ENCODE assay signal across 9 cellular contexts in the genomic region with DNA sequence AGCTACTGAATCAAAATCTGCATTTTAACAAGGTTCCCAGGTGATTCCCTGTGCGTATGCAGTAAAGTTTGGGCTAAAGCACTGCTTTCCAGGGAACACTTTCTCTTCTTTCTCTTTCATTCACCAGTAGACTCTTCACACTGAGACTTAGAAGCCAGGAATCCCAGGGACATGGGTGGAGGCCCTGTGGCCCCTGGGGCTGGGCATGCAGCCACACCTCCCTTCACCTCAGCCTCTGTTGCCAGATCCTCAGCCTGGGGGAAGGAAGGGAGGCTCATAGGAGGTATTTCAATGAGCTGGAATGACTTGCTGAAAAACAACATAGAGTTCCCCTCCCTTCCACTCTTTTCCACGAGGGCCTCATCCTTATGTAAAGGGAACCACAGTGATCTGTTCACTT. TPM values are rescaled to one million over a fixed set of nuclear protein-coding genes. Genes with fewer than 3 reads are reported as not detected.
DNase-seq lines count a peak whose midpoint lies in the region; ATAC-seq and TF ChIP-seq lines count a peak whose summit lies in the region.
"Had no signal": no experiment of that assay in that cellular context is flagged by ENCODE, and none has a peak within 500 bp of the region (broad histone marks: within the 10 kb centered on the region; RNA-seq: fewer than 3 reads in every experiment).

No MANE protein-coding gene starts in this region.

- in situ Hi-C loops in GM13977 (cut with MboI; ENCODE audit: low pct_unique_long_range_greater_than_20kb, low sequenced_read_pairs, unreplicated experiment), result no loop called here

- DNase-seq in BJ (ENCODE audit: low read depth), result no peak
- no peak for DNase-seq in central memory CD8-positive, alpha-beta T cell (ENCODE audit: low spot score in 2 of 2)
- peak; percentile 4 for DNase-seq in myocyte (ENCODE audit: low read depth)
- no peak for DNase-seq in GM13977 (ENCODE audit: low spot score)
- no peak for DNase-seq in cortex of kidney (lab: John Stamatoyannopoulos, UW)
- no peak for DNase-seq in NCI-H748 (lab: John Stamatoyannopoulos, UW; ENCODE audit: unreplicated experiment)
- DNase-seq: stimulated activated naive CD4-positive, alpha-beta T cell had no signal

- H3K27ac ChIP-seq in HUES64 (ENCODE audit: low read depth, low read length), result peak overlapping the region; percentile 98; the same call in 1 of the 2 replicates

- POLR2A ChIA-PET in BJ (lab: Charles Lee), result interaction anchor here (0.6 kb wide), 1 partner anchor 39 kb away, joined by 3 read pairs; no protein-coding TSS in a partner anchor

- H3K4me1 Mint-ChIP-seq in central memory CD8-positive, alpha-beta T cell, result peaks cover 32% of the 10 kb centered on the region

- CTCF ChIA-PET in BJ (lab: Yijun Ruan, JAX), result interaction anchor here (1.3 to 3.3 kb wide), 3 partner anchors 8 to 51 kb away, joined by 3 to 19 read pairs (median 3); no protein-coding TSS in a partner anchor

- H3K9me3 Mint-ChIP-seq in central memory CD8-positive, alpha-beta T cell, result no peaks in the 10 kb centered on the region

- H3K9ac ChIP-seq in HUES64 (ENCODE audit: low read depth, low read length), result peak overlapping the region; percentile 93

- H3K36me3 ChIP-seq in BJ (ENCODE audit: control insufficient read depth, insufficient read depth, low read length), result peaks cover 23% of the 10 kb centered on the region
- H3K36me3 ChIP-seq in HUES64 (ENCODE audit: insufficient read depth, low read length), result peaks cover 39% of the 10 kb centered on the region

- H3K4me3 ChIP-seq in BJ (ENCODE audit: low read depth, low read length) (peak overlapping the region; percentile 54), HUES64 (ENCODE audit: low read length) (peak overlapping the region; percentile 91)

- H3K4me3 Mint-ChIP-seq in central memory CD8-positive, alpha-beta T cell, result peak overlapping the region; percentile 89

- 24% methylated on average over 2 of the region's 2 CpGs for WGBS in HUES64

- H3K4me1 ChIP-seq in HUES64 (ENCODE audit: insufficient read depth, low read length), result peaks cover 12% of the 10 kb centered on the region; the same call in 1 of the 2 replicates

- no peak for ATAC-seq in central memory CD8-positive, alpha-beta T cell (replicated peaks; ENCODE audit: extremely low read depth, poor library complexity, severe bottlenecking)
- ATAC-seq in GM21576 (IDR thresholded peaks at IDR 0.05; ENCODE audit: unreplicated experiment), result no peak

- H3K36me3 Mint-ChIP-seq in central memory CD8-positive, alpha-beta T cell (ENCODE audit: insufficient read depth), result peaks cover 10% of the 10 kb centered on the region

- H3K9me3 ChIP-seq in HUES64 (ENCODE audit: insufficient read depth, low read depth, low read length), result no peaks in the 10 kb centered on the region

- no peak for TF ChIP-seq CTCF in BJ (IDR thresholded peaks at IDR 0.05; ENCODE audit: insufficient read depth, low read depth, low read length)
- no peak for TF ChIP-seq CTCF in GM13977 (IDR thresholded peaks at IDR 0.05; ENCODE audit: extremely low read depth, insufficient read depth, missing control alignments)

- H3K27me3 Mint-ChIP-seq in central memory CD8-positive, alpha-beta T cell, result no peaks in the 10 kb centered on the region

- H3K27me3 ChIP-seq in BJ (ENCODE audit: control insufficient read depth, insufficient read depth, low read length), result no peaks in the 10 kb centered on the region
- H3K27me3 ChIP-seq in HUES64 (ENCODE audit: insufficient read depth, low read length), result no peaks in the 10 kb centered on the region

- peak overlapping the region; percentile 94 for H3K27ac Mint-ChIP-seq in central memory CD8-positive, alpha-beta T cell (ENCODE audit: low read depth)

RNA-seq across cellular contexts. Expression of a gene that starts 1.2 kb away (rescaled TPM):
- 115 and 151 TPM in 2 replicates for polyA plus RNA-seq in BJ (2011; rRNA removed)
- polyA minus RNA-seq in BJ (2011; rRNA and poly(A)+ RNA removed), result 75.4 and 110 TPM in 2 replicates
- 112 TPM for polyA plus RNA-seq in HUES64 (2013, experiment 1 of 2)
- 123 TPM for polyA plus RNA-seq in HUES64 (2013, experiment 2 of 2)
- 39.5 and 44.6 TPM in 2 replicates for total RNA-seq in myocyte
- polyA plus RNA-seq in myocyte (2012), result 98.6 TPM

RNA-seq across cellular contexts. Expression of a gene that starts 5.3 kb away (rescaled TPM):
- polyA plus RNA-seq in BJ (2011; rRNA removed), result 36.3 and 51.7 TPM in 2 replicates
- 46.3 and 68.5 TPM in 2 replicates for polyA minus RNA-seq in BJ (2011; rRNA and poly(A)+ RNA removed)
- polyA plus RNA-seq in HUES64 (2013, experiment 1 of 2), result 80.8 TPM
- polyA plus RNA-seq in HUES64 (2013, experiment 2 of 2), result 75.9 TPM
- total RNA-seq in myocyte, result 34.1 and 40.2 TPM in 2 replicates
- polyA plus RNA-seq in myocyte (2012), result 34.9 TPM

RNA-seq across cellular contexts. Expression of a gene that starts 51.7 kb away (rescaled TPM):
- 46.4 and 102 TPM in 2 replicates for polyA plus RNA-seq in BJ (2011; rRNA removed)
- 128 and 173 TPM in 2 replicates for polyA minus RNA-seq in BJ (2011; rRNA and poly(A)+ RNA removed)
- 31.5 TPM for polyA plus RNA-seq in HUES64 (2013, experiment 1 of 2)
- polyA plus RNA-seq in HUES64 (2013, experiment 2 of 2), result 41.7 TPM
- total RNA-seq in myocyte, result 646 and 649 TPM in 2 replicates
- 153 TPM for polyA plus RNA-seq in myocyte (2012)

RNA-seq across cellular contexts. Expression of a gene that starts 57.0 kb away (rescaled TPM):
- polyA plus RNA-seq in BJ (2011; rRNA removed), result 28.2 and 47.9 TPM in 2 replicates
- 24.7 and 35.0 TPM in 2 replicates for polyA minus RNA-seq in BJ (2011; rRNA and poly(A)+ RNA removed)
- polyA plus RNA-seq in HUES64 (2013, experiment 1 of 2), result 12.0 TPM
- polyA plus RNA-seq in HUES64 (2013, experiment 2 of 2), result 18.2 TPM
- 36.8 and 40.6 TPM in 2 replicates for total RNA-seq in myocyte
- polyA plus RNA-seq in myocyte (2012), result 27.1 TPM
